Comparison of ENCODE assay signal across 13 cellular contexts in the genomic region with DNA sequence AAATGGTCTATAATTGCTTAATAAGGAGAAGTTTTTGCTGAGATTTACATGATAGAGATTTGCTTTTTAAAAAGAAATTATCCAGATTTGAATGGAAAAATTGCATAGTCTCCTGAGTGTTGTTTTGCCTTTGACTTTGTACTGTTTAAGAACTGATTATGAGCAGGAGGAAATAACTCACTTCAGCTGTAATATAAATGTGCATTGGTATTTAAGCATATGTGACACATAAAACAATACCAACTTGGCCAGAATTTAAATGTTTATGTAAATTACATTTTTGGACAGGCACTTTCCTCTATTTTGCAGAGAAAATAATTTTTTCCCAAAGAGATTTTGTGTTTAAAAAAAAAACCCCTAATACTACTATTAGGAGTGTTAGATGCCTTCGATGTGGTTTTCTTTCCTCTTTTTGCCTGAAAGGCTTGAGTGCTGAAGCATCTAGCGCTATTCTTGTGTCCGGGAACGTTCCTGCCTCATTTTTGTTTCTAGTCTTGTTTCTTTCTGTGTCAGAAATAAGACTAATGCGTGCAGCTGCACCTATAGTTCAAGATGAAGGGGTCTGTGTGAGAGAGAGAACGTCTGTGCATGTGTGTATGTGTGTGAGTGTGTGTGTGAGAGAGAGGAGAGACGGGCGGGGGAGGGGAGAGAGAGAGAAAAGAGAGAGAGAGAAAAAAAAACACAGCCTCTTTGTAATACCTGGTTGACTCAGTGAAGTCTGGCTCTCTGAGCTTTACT.
A peak's percentile ranks its signal among the peaks of the same experiment; 100 is the strongest.
DNase-seq lines count a peak whose midpoint lies in the region; ATAC-seq and TF ChIP-seq lines count a peak whose summit lies in the region.
"Had no signal": no experiment of that assay in that cellular context is flagged by ENCODE, and none has a peak within 500 bp of the region (broad histone marks: within the 10 kb centered on the region; RNA-seq: fewer than 3 reads in every experiment).

No MANE protein-coding gene starts in this region.

- H3K4me3 ChIP-seq in astrocyte of the spinal cord (ENCODE audit: low read depth, low read length) (no peak overlapping the region), testis (no peak overlapping the region)
- H3K4me3 ChIP-seq: breast epithelium had no signal

- no peaks in the 10 kb centered on the region for H3K36me3 ChIP-seq in testis (ENCODE audit: low read depth, missing control alignments)
- H3K36me3 ChIP-seq: breast epithelium had no signal

- H3K4me1 ChIP-seq in testis: no peaks in the 10 kb centered on the region
- H3K4me1 ChIP-seq: breast epithelium had no signal

- H3K27me3 ChIP-seq in testis: no peaks in the 10 kb centered on the region

- no peak for TF ChIP-seq POLR2A in testis (IDR thresholded peaks at IDR 0.05)

- intact Hi-C loops in testis (cut with DNase I; ENCODE audit: low total_unique reads): no loop called here

- in situ Hi-C loops in astrocyte of the spinal cord (cut with HindIII; ENCODE audit: low sequenced_read_pairs): no loop called here

- 59 to 77% methylated on average over 7 to 8 of the region's 8 CpGs for WGBS in testis, 2 donors

- DNase-seq in activated naive CD4-positive, alpha-beta T cell treated with anti-CD3 and anti-CD28 coated beads, Interleukin-2, amount 50 U/mL, for 16 hours: peak; percentile 20
- no peak for DNase-seq in activated naive CD4-positive, alpha-beta T cell treated with Interleukin-2 at 50 U/mL for 16 hours
- DNase-seq in astrocyte of the spinal cord (ENCODE audit: low read depth, low spot score): peak; percentile 26
- DNase-seq in putamen (ENCODE audit: low spot score): peak; percentile 26
- DNase-seq in CD1c-positive myeloid dendritic cell (ENCODE audit: extremely low spot score): no peak
- DNase-seq in testis: no peak
- DNase-seq: GDM1, Kasumi-1, NCI-H748 treated with DMSO at 0.1 percent for 48 hours, SW 1271 had no signal

- ATAC-seq in HG02852 (IDR thresholded peaks at IDR 0.05; ENCODE audit: unreplicated experiment) (peak; percentile 49), HG03108 (IDR thresholded peaks at IDR 0.05; ENCODE audit: unreplicated experiment) (no peak)

- H3K9me3 ChIP-seq in testis: no peaks in the 10 kb centered on the region
- H3K9me3 ChIP-seq: breast epithelium had no signal

- H3K27ac ChIP-seq in testis: no peak overlapping the region
- H3K27ac ChIP-seq: breast epithelium had no signal

- no peak for TF ChIP-seq CTCF in astrocyte of the spinal cord (IDR thresholded peaks at IDR 0.05; ENCODE audit: low read depth, low read length)
- TF ChIP-seq CTCF in testis (IDR thresholded peaks at IDR 0.05): no peak

Comparison
In these comparisons a context has a peak if more than half of its experiments do, and no peak if none do; other contexts are left out.
1. DNase-seq: peak in activated naive CD4-positive, alpha-beta T cell treated with anti-CD3 and anti-CD28 coated beads, Interleukin-2, amount 50 U/mL, for 16 hours (single experiment), astrocyte of the spinal cord (single experiment) and putamen (single experiment); none in activated naive CD4-positive, alpha-beta T cell treated with Interleukin-2 at 50 U/mL for 16 hours (single experiment), CD1c-positive myeloid dendritic cell (single experiment) and testis (single experiment).